ENCODE assay signal across 1 cellular context in the genomic region with DNA sequence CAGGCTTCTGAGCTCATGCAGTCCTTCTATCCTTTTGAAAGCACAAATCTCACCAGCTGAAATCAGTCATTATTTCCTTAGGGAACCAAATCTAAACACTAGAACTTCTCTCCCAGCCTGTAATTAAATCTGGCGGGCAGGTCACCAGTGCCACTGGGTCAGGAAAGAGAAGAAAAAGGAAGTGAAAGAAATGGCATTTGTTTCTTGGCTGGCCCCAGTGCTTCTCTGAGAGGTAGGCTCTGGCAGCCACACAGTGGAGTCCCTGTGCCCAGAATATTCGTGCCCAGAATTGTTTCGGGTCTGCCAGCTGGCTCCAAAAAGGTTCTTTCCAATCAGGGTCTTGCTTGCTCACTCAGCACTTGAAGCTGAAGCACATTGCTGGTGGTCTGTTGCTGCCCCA.
TF ChIP-seq lines count a peak whose summit lies in the region.

No MANE protein-coding gene starts in this region.

TF ChIP-seq in HCT116, 20 proteins besides CTCF, POLR2A, EP300 and RAD21:
- no peak for TF ChIP-seq JUND (IDR thresholded peaks at IDR 0.05)
- TF ChIP-seq ELF1 (IDR thresholded peaks at IDR 0.05; ENCODE audit: borderline replicate concordance, low read depth), result 0 out of 2 replicates have a peak, but pooled peaks have one; percentile 1
- no peak for TF ChIP-seq YY1 (IDR thresholded peaks at IDR 0.05; ENCODE audit: extremely low read depth, insufficient replicate concordance, low read depth, low read length)
